19 cellular contexts compared by ENCODE assay signal in the genomic region with DNA sequence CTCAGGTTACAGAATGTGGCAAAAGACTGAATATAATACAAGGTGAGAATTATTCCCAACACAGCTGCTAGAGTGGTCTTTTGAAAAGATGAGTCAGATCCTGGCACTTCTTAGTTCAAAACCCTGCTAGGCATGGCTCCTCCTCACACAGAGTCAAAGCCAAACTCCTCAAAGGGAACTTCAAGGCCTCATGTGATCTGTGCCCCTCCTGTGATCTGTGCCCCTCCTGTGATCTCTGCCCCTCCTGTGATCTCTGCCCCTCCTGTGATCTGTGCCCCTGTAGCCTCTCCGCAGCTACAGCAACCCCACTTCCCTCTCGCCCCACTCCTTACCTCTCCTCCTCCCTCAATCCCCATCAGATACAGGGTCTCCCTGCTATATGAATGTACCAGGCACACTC.
DNase-seq lines count a peak whose midpoint lies in the region; ATAC-seq and TF ChIP-seq lines count a peak whose summit lies in the region.
"Had no signal": no experiment of that assay in that cellular context is flagged by ENCODE, and none has a peak within 500 bp of the region (broad histone marks: within the 10 kb centered on the region; RNA-seq: fewer than 3 reads in every experiment).

No MANE protein-coding gene starts in this region.

- H3K27ac ChIP-seq in DND-41 (ENCODE audit: low read length), result no peak overlapping the region
- H3K27ac ChIP-seq in endodermal cell (ENCODE audit: low read depth, low read length), result no peak overlapping the region
- H3K27ac ChIP-seq: GM23248 had no signal

- H2AFZ ChIP-seq in DND-41 (ENCODE audit: low read depth, low read length), result no peak overlapping the region
- H2AFZ ChIP-seq: GM23248 had no signal

- peaks cover 10% of the 10 kb centered on the region for H3K4me1 ChIP-seq in DND-41 (ENCODE audit: insufficient read depth, low read length)
- no peaks in the 10 kb centered on the region for H3K4me1 ChIP-seq in endodermal cell (ENCODE audit: control insufficient read depth, insufficient read depth, low read length)
- H3K4me1 ChIP-seq: BE2C had no signal

- H3K4me2 ChIP-seq in DND-41 (ENCODE audit: insufficient read depth, low read length), result no peak overlapping the region

- no peak for TF ChIP-seq CTCF in DND-41 (IDR thresholded peaks at IDR 0.05; ENCODE audit: borderline replicate concordance, extremely low read depth, low read length, poor library complexity, severe bottlenecking)
- TF ChIP-seq CTCF in endodermal cell (conservative IDR thresholded peaks at IDR 0.05), result no peak

- H3K36me3 ChIP-seq in DND-41 (ENCODE audit: insufficient read depth, low read length) (no peaks in the 10 kb centered on the region), endodermal cell (ENCODE audit: control insufficient read depth, insufficient read depth, low read length) (no peaks in the 10 kb centered on the region)
- H3K36me3 ChIP-seq: BE2C had no signal

- H3K27me3 Mint-ChIP-seq in endodermal cell (ENCODE audit: insufficient read depth), result no peaks in the 10 kb centered on the region
- H3K27me3 Mint-ChIP-seq: CD4-positive, CD25-positive, alpha-beta regulatory T cell had no signal

- ATAC-seq in DND-41 (ENCODE audit: insufficient read depth, low read depth) (peak; percentile 97), HG03432 (IDR thresholded peaks at IDR 0.05; ENCODE audit: unreplicated experiment) (peak; percentile 48)
- ATAC-seq: K562 had no signal

- peak overlapping the region; percentile 23 for H3K27ac Mint-ChIP-seq in endodermal cell
- H3K27ac Mint-ChIP-seq: CD4-positive, CD25-positive, alpha-beta regulatory T cell; CD8-positive, alpha-beta memory T cell had no signal

- H3K4me3 ChIP-seq in DND-41 (ENCODE audit: low read depth in 1 of 2, low read length in 2 of 2) (no peak overlapping the region), endodermal cell (ENCODE audit: low read length) (no peak overlapping the region)
- H3K4me3 ChIP-seq: GM23248, K562 had no signal

- H3K27me3 ChIP-seq in DND-41 (ENCODE audit: insufficient read depth, low read length, poor library complexity), result no peaks in the 10 kb centered on the region
- no peaks in the 10 kb centered on the region for H3K27me3 ChIP-seq in endodermal cell (ENCODE audit: control insufficient read depth, insufficient read depth, low read length, poor library complexity, severe bottlenecking)
- H3K27me3 ChIP-seq: BE2C had no signal

- no peaks in the 10 kb centered on the region for H3K79me2 ChIP-seq in DND-41 (ENCODE audit: insufficient read depth, low read length)

- 49% methylated on average over 2 of the region's 2 CpGs; no CpG with 5 or more reads in 1 of the 2 experiments for WGBS in endodermal cell (ENCODE audit: insufficient coverage in 1 of 2, insufficient read length in 1 of 2), 2 experiments

- H3K9me3 Mint-ChIP-seq in endodermal cell, result no peaks in the 10 kb centered on the region

- H3K9ac ChIP-seq in DND-41 (ENCODE audit: low read depth, low read length) (no peak overlapping the region), endodermal cell (ENCODE audit: extremely low read depth, low read length, poor library complexity, severe bottlenecking) (no peak overlapping the region)
- H3K9ac ChIP-seq: GM23248 had no signal

- no peaks in the 10 kb centered on the region for H3K36me3 Mint-ChIP-seq in endodermal cell (ENCODE audit: low read depth)
- H3K36me3 Mint-ChIP-seq: CD4-positive, CD25-positive, alpha-beta regulatory T cell; CD8-positive, alpha-beta memory T cell had no signal

- peak; percentile 56 for DNase-seq in DND-41
- peak; percentile 0 for DNase-seq in RKO (ENCODE audit: low spot score)
- DNase-seq in endodermal cell, result no peak
- DNase-seq in inferior parietal cortex (ENCODE audit: extremely low spot score), result no peak
- no peak for DNase-seq in dedifferentiated amniotic fluid mesenchymal stem cell (ENCODE audit: extremely low spot score)
- no peak for DNase-seq in AG08395 (ENCODE audit: low spot score)
- DNase-seq: BE2C; C1 segment of cervical spinal cord; CD4-positive, CD25-positive, alpha-beta regulatory T cell; CD8-positive, alpha-beta memory T cell; COR-L47; DMS 273 treated with DMSO at 0.1 percent for 48 hours; DMS79; GF-D8; GM23248; HCEC 1CT; IMR-90 had no signal

- H3K4me1 Mint-ChIP-seq in endodermal cell, result peaks cover 3% of the 10 kb centered on the region
- H3K4me1 Mint-ChIP-seq: CD4-positive, CD25-positive, alpha-beta regulatory T cell; CD8-positive, alpha-beta memory T cell had no signal

- H4K20me1 ChIP-seq in DND-41 (ENCODE audit: insufficient read depth, low read length), result no peaks in the 10 kb centered on the region

- H3K9me3 ChIP-seq in DND-41 (ENCODE audit: insufficient read depth, low read length, severe bottlenecking) (no peaks in the 10 kb centered on the region), endodermal cell (ENCODE audit: control insufficient read depth, low read length) (no peaks in the 10 kb centered on the region)
- H3K9me3 ChIP-seq: BE2C had no signal

- no peak overlapping the region for H3K4me3 Mint-ChIP-seq in endodermal cell
- H3K4me3 Mint-ChIP-seq: CD4-positive, CD25-positive, alpha-beta regulatory T cell; CD8-positive, alpha-beta memory T cell had no signal

Comparison
In these comparisons a context has a peak if more than half of its experiments do, and no peak if none do; other contexts are left out.
1. DNase-seq: peak in DND-41 (single experiment) and RKO (single experiment); none in endodermal cell (single experiment), inferior parietal cortex (single experiment), dedifferentiated amniotic fluid mesenchymal stem cell (single experiment) and AG08395 (single experiment).